22 cellular contexts compared by ENCODE assay signal in genomic region chr2:215316336-215316735, GRCh38. TPM values are rescaled to one million over a fixed set of nuclear protein-coding genes. Genes with fewer than 3 reads are reported as not detected.
A peak's percentile ranks its signal among the peaks of the same experiment; 100 is the strongest.
DNase-seq lines count a peak whose midpoint lies in the region; ATAC-seq, FAIRE-seq and TF ChIP-seq lines count a peak whose summit lies in the region.
"Had no signal": no experiment of that assay in that cellular context is flagged by ENCODE, and none has a peak within 500 bp of the region (broad histone marks: within the 10 kb centered on the region; RNA-seq: fewer than 3 reads in every experiment).

No MANE protein-coding gene starts in this region.

- intact Hi-C loops in activated CD8-positive, alpha-beta T cell treated with anti-CD3 and anti-CD28 coated beads for 36 hours (cut with micrococcal nuclease) = no loop called here
- intact Hi-C loops in left colon (cut with DNase I, micrococcal nuclease) = no loop called here

- peak overlapping the region; percentile 30 for H3K27ac Mint-ChIP-seq in activated CD8-positive, alpha-beta T cell treated with anti-CD3 and anti-CD28 coated beads for 36 hours
- H3K27ac Mint-ChIP-seq in activated CD8-positive, alpha-beta T cell treated with anti-CD3 and anti-CD28 coated beads, Interleukin-2, amount 10 ng/mL, durations not matched to agents 7 days and 5 days = no peak overlapping the region
- peak overlapping the region; percentile 27 for H3K27ac Mint-ChIP-seq in activated T-helper 17 cell treated with anti-CD3 and anti-CD28 coated beads, Interleukin-2, amount 50 U/mL, for 72 hours
- H3K27ac Mint-ChIP-seq in neural crest cell (ENCODE audit: unreplicated experiment) = no peak overlapping the region

- ATAC-seq in activated CD8-positive, alpha-beta T cell treated with anti-CD3 and anti-CD28 coated beads for 36 hours = no peak
- no peak for ATAC-seq in activated CD8-positive, alpha-beta T cell treated with anti-CD3 and anti-CD28 coated beads, Interleukin-2, amount 10 ng/mL, durations not matched to agents 7 days and 5 days
- ATAC-seq in activated T-helper 17 cell treated with anti-CD3 and anti-CD28 coated beads, Interleukin-2, amount 50 U/mL, for 72 hours (replicated peaks) = no peak
- no peak for ATAC-seq in left colon

- no peaks in the 10 kb centered on the region for H3K9me3 Mint-ChIP-seq in activated CD8-positive, alpha-beta T cell treated with anti-CD3 and anti-CD28 coated beads for 36 hours
- H3K9me3 Mint-ChIP-seq in activated CD8-positive, alpha-beta T cell treated with anti-CD3 and anti-CD28 coated beads, Interleukin-2, amount 10 ng/mL, durations not matched to agents 7 days and 5 days (ENCODE audit: insufficient read depth) = no peaks in the 10 kb centered on the region
- H3K9me3 Mint-ChIP-seq in activated T-helper 17 cell treated with anti-CD3 and anti-CD28 coated beads, Interleukin-2, amount 50 U/mL, for 72 hours = no peaks in the 10 kb centered on the region
- H3K9me3 Mint-ChIP-seq in neural crest cell = no peaks in the 10 kb centered on the region

- H3K4me3 Mint-ChIP-seq in activated CD8-positive, alpha-beta T cell treated with anti-CD3 and anti-CD28 coated beads for 36 hours = no peak overlapping the region
- H3K4me3 Mint-ChIP-seq in activated CD8-positive, alpha-beta T cell treated with anti-CD3 and anti-CD28 coated beads, Interleukin-2, amount 10 ng/mL, durations not matched to agents 7 days and 5 days = no peak overlapping the region
- H3K4me3 Mint-ChIP-seq in activated T-helper 17 cell treated with anti-CD3 and anti-CD28 coated beads, Interleukin-2, amount 50 U/mL, for 72 hours = peak overlapping the region; percentile 15
- peak overlapping the region; percentile 62 for H3K4me3 Mint-ChIP-seq in neural crest cell

- peaks cover 92% of the 10 kb centered on the region for H3K36me3 ChIP-seq in DOHH2 (ENCODE audit: control insufficient read depth, low read length)

- H4K20me1 ChIP-seq in DOHH2 (ENCODE audit: control insufficient read depth, insufficient read depth, low read depth, low read length) = peaks cover 2% of the 10 kb centered on the region; the same call in 1 of the 2 replicates

- FAIRE-seq in RCC 7860 (lab: Jason Lieb, UNC) = no peak
- FAIRE-seq: A204.1 had no signal

- peaks cover 48% of the 10 kb centered on the region for H3K4me1 ChIP-seq in DOHH2 (ENCODE audit: control insufficient read depth, low read length)

- no peaks in the 10 kb centered on the region for H3K9me2 ChIP-seq in DOHH2 (replicated peaks; ENCODE audit: control insufficient read depth, low read length)

- no peaks in the 10 kb centered on the region for H3K9me3 ChIP-seq in DOHH2 (ENCODE audit: control insufficient read depth, insufficient read depth, low read length)
- H3K9me3 ChIP-seq: MG63, SJCRH30 had no signal

- H3K27me3 Mint-ChIP-seq in activated CD8-positive, alpha-beta T cell treated with anti-CD3 and anti-CD28 coated beads for 36 hours = no peaks in the 10 kb centered on the region
- no peaks in the 10 kb centered on the region for H3K27me3 Mint-ChIP-seq in activated CD8-positive, alpha-beta T cell treated with anti-CD3 and anti-CD28 coated beads, Interleukin-2, amount 10 ng/mL, durations not matched to agents 7 days and 5 days (ENCODE audit: low read depth)
- H3K27me3 Mint-ChIP-seq in activated T-helper 17 cell treated with anti-CD3 and anti-CD28 coated beads, Interleukin-2, amount 50 U/mL, for 72 hours = no peaks in the 10 kb centered on the region
- H3K27me3 Mint-ChIP-seq in neural crest cell (ENCODE audit: low read depth) = no peaks in the 10 kb centered on the region

- H3K4me1 Mint-ChIP-seq in activated CD8-positive, alpha-beta T cell treated with anti-CD3 and anti-CD28 coated beads for 36 hours (ENCODE audit: low read depth) = peaks cover 53% of the 10 kb centered on the region
- H3K4me1 Mint-ChIP-seq in activated CD8-positive, alpha-beta T cell treated with anti-CD3 and anti-CD28 coated beads, Interleukin-2, amount 10 ng/mL, durations not matched to agents 7 days and 5 days (ENCODE audit: low read depth) = peaks cover 52% of the 10 kb centered on the region
- H3K4me1 Mint-ChIP-seq in activated T-helper 17 cell treated with anti-CD3 and anti-CD28 coated beads, Interleukin-2, amount 50 U/mL, for 72 hours = peaks cover 21% of the 10 kb centered on the region
- peaks cover 36% of the 10 kb centered on the region for H3K4me1 Mint-ChIP-seq in neural crest cell

- peak overlapping the region; percentile 25; the same call in 1 of the 2 replicates for H3K4me3 ChIP-seq in DOHH2 (ENCODE audit: low read length)
- H3K4me3 ChIP-seq: MG63, SJCRH30 had no signal

- peaks cover 96% of the 10 kb centered on the region for H3K79me2 ChIP-seq in DOHH2 (ENCODE audit: control insufficient read depth, low read length)

- POLR2A ChIA-PET in activated CD8-positive, alpha-beta T cell treated with anti-CD3 and anti-CD28 coated beads for 36 hours (lab: Charles Lee) = no interaction called here
- POLR2A ChIA-PET in activated CD8-positive, alpha-beta T cell treated with anti-CD3 and anti-CD28 coated beads, Interleukin-2, amount 10 ng/mL, durations not matched to agents 7 days and 5 days (lab: Charles Lee) = no interaction called here

- TF ChIP-seq CTCF in activated CD8-positive, alpha-beta T cell treated with anti-CD3 and anti-CD28 coated beads for 36 hours (IDR thresholded peaks at IDR 0.05) = no peak
- no peak for TF ChIP-seq CTCF in DOHH2 (IDR thresholded peaks at IDR 0.05; ENCODE audit: low read depth, low read length, poor library complexity, severe bottlenecking)
- no peak for TF ChIP-seq CTCF in neural crest cell (conservative IDR thresholded peaks at IDR 0.05)

- no peaks in the 10 kb centered on the region for H3K27me3 ChIP-seq in DOHH2 (ENCODE audit: control insufficient read depth, low read length)
- H3K27me3 ChIP-seq: MG63, SJCRH30 had no signal

- H3K4me2 ChIP-seq in DOHH2 (ENCODE audit: low read length) = peak overlapping the region; percentile 35

- peaks cover 64% of the 10 kb centered on the region for H3K36me3 Mint-ChIP-seq in activated CD8-positive, alpha-beta T cell treated with anti-CD3 and anti-CD28 coated beads for 36 hours (ENCODE audit: low read depth)
- peaks cover 64% of the 10 kb centered on the region for H3K36me3 Mint-ChIP-seq in activated CD8-positive, alpha-beta T cell treated with anti-CD3 and anti-CD28 coated beads, Interleukin-2, amount 10 ng/mL, durations not matched to agents 7 days and 5 days (ENCODE audit: low read depth)
- peaks cover 89% of the 10 kb centered on the region for H3K36me3 Mint-ChIP-seq in activated T-helper 17 cell treated with anti-CD3 and anti-CD28 coated beads, Interleukin-2, amount 50 U/mL, for 72 hours (ENCODE audit: low read depth)
- H3K36me3 Mint-ChIP-seq in neural crest cell (ENCODE audit: low read depth) = peaks cover 42% of the 10 kb centered on the region

- no peak for DNase-seq in activated CD8-positive, alpha-beta T cell treated with anti-CD3 and anti-CD28 coated beads for 36 hours
- DNase-seq in activated CD8-positive, alpha-beta T cell treated with anti-CD3 and anti-CD28 coated beads, Interleukin-2, amount 10 ng/mL, durations not matched to agents 7 days and 5 days = no peak
- DNase-seq in neural crest cell (ENCODE audit: low read depth, low spot score) (no peak), RCC 7860 (ENCODE audit: low spot score) (no peak), LoVo (ENCODE audit: low spot score) (no peak), left colon (no peak)
- DNase-seq: DMS79 treated with DMSO at 0.1 percent for 48 hours, KG1, MG63, NCI-H1105, NCI-H187 treated with DMSO at 0.1 percent for 48 hours, NCI-H2171, NCI-H446 treated with DMSO at 0.1 percent for 48 hours, NCI-H774, RPMI8226, SJCRH30, SW 1271 had no signal

- H3F3A ChIP-seq in DOHH2 (ENCODE audit: control insufficient read depth, insufficient read depth) = no peaks in the 10 kb centered on the region

- CTCF ChIA-PET in activated CD8-positive, alpha-beta T cell treated with anti-CD3 and anti-CD28 coated beads for 36 hours (lab: Charles Lee) = no interaction called here
- CTCF ChIA-PET in activated CD8-positive, alpha-beta T cell treated with anti-CD3 and anti-CD28 coated beads, Interleukin-2, amount 10 ng/mL, durations not matched to agents 7 days and 5 days (lab: Charles Lee) = no interaction called here

- H3K27ac ChIP-seq in DOHH2 (ENCODE audit: low read depth, low read length) = no peak overlapping the region
- H3K27ac ChIP-seq: C4-2B, HL-60, SJCRH30 had no signal

RNA-seq across cellular contexts. Expression of gene ATIC, which starts 4.5 kb away (rescaled TPM):
- total RNA-seq in activated CD8-positive, alpha-beta T cell treated with anti-CD3 and anti-CD28 coated beads for 36 hours = 100 to 1,000 TPM; 309 to 319 TPM
- 100 to 1,000 TPM; 170 to 182 TPM for total RNA-seq in activated CD8-positive, alpha-beta T cell treated with anti-CD3 and anti-CD28 coated beads, Interleukin-2, amount 10 ng/mL, durations not matched to agents 7 days and 5 days
- 100 to 1,000 TPM; 117 to 247 TPM for total RNA-seq in activated T-helper 17 cell treated with anti-CD3 and anti-CD28 coated beads, Interleukin-2, amount 50 U/mL, for 72 hours
- total RNA-seq in neural crest cell (206 and 209 TPM in 2 replicates), left colon (10 to 100 TPM; 72.8 to 95.7 TPM)

Comparison
In these comparisons a context has a peak if more than half of its experiments do, and no peak if none do; other contexts are left out.
1. H3K27ac Mint-ChIP-seq: peak in activated CD8-positive, alpha-beta T cell treated with anti-CD3 and anti-CD28 coated beads for 36 hours (single experiment) and activated T-helper 17 cell treated with anti-CD3 and anti-CD28 coated beads, Interleukin-2, amount 50 U/mL, for 72 hours (single experiment); none in activated CD8-positive, alpha-beta T cell treated with anti-CD3 and anti-CD28 coated beads, Interleukin-2, amount 10 ng/mL, durations not matched to agents 7 days and 5 days (single experiment) and neural crest cell (single experiment).
2. H3K4me3 Mint-ChIP-seq: peak in activated T-helper 17 cell treated with anti-CD3 and anti-CD28 coated beads, Interleukin-2, amount 50 U/mL, for 72 hours (single experiment) and neural crest cell (single experiment); none in activated CD8-positive, alpha-beta T cell treated with anti-CD3 and anti-CD28 coated beads for 36 hours (single experiment) and activated CD8-positive, alpha-beta T cell treated with anti-CD3 and anti-CD28 coated beads, Interleukin-2, amount 10 ng/mL, durations not matched to agents 7 days and 5 days (single experiment).